In genomic region chr19:46954502-46955004, GRCh38 we compare ENCODE assay signal across 9 cellular contexts.
A peak's percentile ranks its signal among the peaks of the same experiment; 100 is the strongest.
DNase-seq lines count a peak whose midpoint lies in the region; ATAC-seq and TF ChIP-seq lines count a peak whose summit lies in the region.
"Had no signal": no experiment of that assay in that cellular context is flagged by ENCODE, and none has a peak within 500 bp of the region (broad histone marks: within the 10 kb centered on the region; RNA-seq: fewer than 3 reads in every experiment).

No MANE protein-coding gene starts in this region.

- H3K4me1 Mint-ChIP-seq in T-helper 1 cell treated with Interleukin-12 subunit alpha and Interleukin-12 subunit beta and Interleukin-4 antibody, amounts not matched to agents 30 μg/mL and 1 μg/mL, for 36 hours (ENCODE audit: low read depth): peaks cover 71% of the 10 kb centered on the region

- H3K9me3 ChIP-seq in cardiac muscle cell (ENCODE audit: low read depth) (no peaks in the 10 kb centered on the region), upper lobe of left lung (no peaks in the 10 kb centered on the region)
- H3K9me3 ChIP-seq: gastrocnemius medialis had no signal

- peaks cover 19% of the 10 kb centered on the region for H3K36me3 Mint-ChIP-seq in T-helper 1 cell treated with Interleukin-12 subunit alpha and Interleukin-12 subunit beta and Interleukin-4 antibody, amounts not matched to agents 30 μg/mL and 1 μg/mL, for 36 hours (ENCODE audit: low read depth)

- TF ChIP-seq CTCF in cardiac muscle cell (IDR thresholded peaks at IDR 0.05; ENCODE audit: low read depth, low read length) (no peak), upper lobe of left lung (IDR thresholded peaks at IDR 0.05) (no peak)

- WGBS in upper lobe of left lung, 2 donors: 62 to 68% methylated on average over 7 of the region's 7 CpGs

- H3K27me3 Mint-ChIP-seq in T-helper 1 cell treated with Interleukin-12 subunit alpha and Interleukin-12 subunit beta and Interleukin-4 antibody, amounts not matched to agents 30 μg/mL and 1 μg/mL, for 36 hours (ENCODE audit: low read depth): no peaks in the 10 kb centered on the region

- H3K27me3 ChIP-seq in cardiac muscle cell (no peaks in the 10 kb centered on the region), layer of hippocampus (ENCODE audit: control insufficient read depth, insufficient read depth, low read length) (no peaks in the 10 kb centered on the region), upper lobe of left lung (no peaks in the 10 kb centered on the region)
- H3K27me3 ChIP-seq: gastrocnemius medialis had no signal

- DNase-seq in cardiac muscle cell (ENCODE audit: low read depth in 1 of 2, low spot score in 1 of 2) (no peak), Right ventricle myocardium inferior (ENCODE audit: missing footprints) (no peak), upper lobe of left lung (no peak), HuH-7.5 (ENCODE audit: low spot score) (no peak), NCI-H526 treated with DMSO at 0.1 percent for 48 hours (lab: John Stamatoyannopoulos, UW) (no peak)
- DNase-seq: gastrocnemius medialis had no signal

- H3K27ac ChIP-seq in cardiac muscle cell (peak overlapping the region; percentile 27), layer of hippocampus (ENCODE audit: low read depth, low read length) (peak overlapping the region; percentile 43), upper lobe of left lung (peak overlapping the region; percentile 46 to 77 (median 60))
- H3K27ac ChIP-seq: gastrocnemius medialis had no signal

- ATAC-seq in Right ventricle myocardium inferior (no peak), upper lobe of left lung (ENCODE audit: low FRiP score in 2 of 2) (no peak), GM18907 (IDR thresholded peaks at IDR 0.05; ENCODE audit: unreplicated experiment) (no peak)
- ATAC-seq: gastrocnemius medialis had no signal

- TF ChIP-seq EP300 in upper lobe of left lung (IDR thresholded peaks at IDR 0.05): no peak

- H3K4me1 ChIP-seq in cardiac muscle cell (ENCODE audit: low read depth) (peaks cover 8% of the 10 kb centered on the region), upper lobe of left lung (peaks cover 25 to 46% (median 41%) of the 10 kb centered on the region in 4 donors)

- H3K4me3 Mint-ChIP-seq in T-helper 1 cell treated with Interleukin-12 subunit alpha and Interleukin-12 subunit beta and Interleukin-4 antibody, amounts not matched to agents 30 μg/mL and 1 μg/mL, for 36 hours: peak overlapping the region; percentile 89

- H3K9me3 Mint-ChIP-seq in T-helper 1 cell treated with Interleukin-12 subunit alpha and Interleukin-12 subunit beta and Interleukin-4 antibody, amounts not matched to agents 30 μg/mL and 1 μg/mL, for 36 hours: no peaks in the 10 kb centered on the region

- TF ChIP-seq POLR2A in upper lobe of left lung (IDR thresholded peaks at IDR 0.05): no peak

- H3K36me3 ChIP-seq in cardiac muscle cell (peaks cover 1% of the 10 kb centered on the region), upper lobe of left lung (no peaks in the 10 kb centered on the region)
- H3K36me3 ChIP-seq: gastrocnemius medialis had no signal

- H3K27ac Mint-ChIP-seq in T-helper 1 cell treated with Interleukin-12 subunit alpha and Interleukin-12 subunit beta and Interleukin-4 antibody, amounts not matched to agents 30 μg/mL and 1 μg/mL, for 36 hours: peak overlapping the region; percentile 99

- H3K4me3 ChIP-seq in cardiac muscle cell: no peak overlapping the region
- H3K4me3 ChIP-seq in upper lobe of left lung: no peak overlapping the region
- H3K4me3 ChIP-seq: gastrocnemius medialis had no signal

- intact Hi-C loops in Right ventricle myocardium inferior (cut with DNase I): no loop called here
